ENCODE assay signal across 14 cellular contexts in the genomic region with DNA sequence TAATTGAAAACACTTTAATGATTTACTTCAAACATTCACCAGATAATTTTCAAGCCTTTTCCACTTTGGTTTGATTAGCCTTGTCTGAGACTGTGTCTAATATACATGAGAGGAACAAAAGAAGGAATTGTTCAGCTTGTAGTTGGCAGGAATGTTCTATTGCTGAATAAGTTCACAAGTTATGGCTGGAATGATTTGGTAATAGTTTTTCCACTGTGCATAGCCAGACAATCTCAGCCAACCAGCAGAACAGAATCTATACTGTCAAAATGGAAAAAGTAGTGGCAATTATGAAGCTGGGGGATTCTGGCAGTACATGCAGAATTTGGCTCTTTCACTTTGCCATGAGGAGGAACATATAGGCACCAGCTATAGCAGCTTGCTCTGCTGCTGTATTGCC.
A peak's percentile ranks its signal among the peaks of the same experiment; 100 is the strongest.
DNase-seq lines count a peak whose midpoint lies in the region; ATAC-seq and TF ChIP-seq lines count a peak whose summit lies in the region.
"Had no signal": no experiment of that assay in that cellular context is flagged by ENCODE, and none has a peak within 500 bp of the region (broad histone marks: within the 10 kb centered on the region; RNA-seq: fewer than 3 reads in every experiment).

No MANE protein-coding gene starts in this region.

- H4K20me1 ChIP-seq in smooth muscle cell (ENCODE audit: low read depth): no peaks in the 10 kb centered on the region

- peak overlapping the region in 3 of 4 donors; percentile 3 to 25 (median 16) for H3K27ac ChIP-seq in gastroesophageal sphincter
- peak overlapping the region; percentile 50 for H3K27ac ChIP-seq in smooth muscle cell (ENCODE audit: low read depth)
- H3K27ac ChIP-seq: body of pancreas, testis had no signal

- H3K9me3 ChIP-seq in gastroesophageal sphincter (no peaks in the 10 kb centered on the region), smooth muscle cell (replicated peaks; ENCODE audit: low read depth) (no peaks in the 10 kb centered on the region)
- H3K9me3 ChIP-seq: body of pancreas, testis had no signal

- peak overlapping the region; percentile 23 for H3K4me2 ChIP-seq in smooth muscle cell

- in situ Hi-C loops in astrocyte of the spinal cord (cut with HindIII; ENCODE audit: low sequenced_read_pairs): no loop called here

- no peak for ATAC-seq in gastroesophageal sphincter
- ATAC-seq: activated T-cell treated with anti-CD3 and anti-CD28 coated beads, Interleukin-2, amount 50 U/mL, for 4 hours; body of pancreas; naive thymus-derived CD8-positive, alpha-beta T cell had no signal

- H3K36me3 ChIP-seq in gastroesophageal sphincter: no peaks in the 10 kb centered on the region
- H3K36me3 ChIP-seq in smooth muscle cell (ENCODE audit: low read depth): no peaks in the 10 kb centered on the region

- H3K4me1 ChIP-seq in gastroesophageal sphincter (peaks cover 0 to 19% (median 0%) of the 10 kb centered on the region in 3 donors), smooth muscle cell (ENCODE audit: low read depth) (peaks cover 5% of the 10 kb centered on the region)
- H3K4me1 ChIP-seq: body of pancreas, testis had no signal

- H3K9ac ChIP-seq in smooth muscle cell (ENCODE audit: low read depth): no peak overlapping the region

- peaks cover 4% of the 10 kb centered on the region for H3K79me2 ChIP-seq in smooth muscle cell (ENCODE audit: low read depth)

- peak overlapping the region; percentile 8 for H2AFZ ChIP-seq in smooth muscle cell (ENCODE audit: low read depth)

- TF ChIP-seq RAD21 in Ishikawa (IDR thresholded peaks at IDR 0.05; ENCODE audit: low read depth): no peak

- TF ChIP-seq CTCF in astrocyte of the spinal cord (IDR thresholded peaks at IDR 0.05; ENCODE audit: low read depth, low read length): no peak
- no peak for TF ChIP-seq CTCF in gastroesophageal sphincter (IDR thresholded peaks at IDR 0.05)
- no peak for TF ChIP-seq CTCF in smooth muscle cell (IDR thresholded peaks at IDR 0.05; ENCODE audit: borderline replicate concordance, insufficient read depth, poor library complexity, severe bottlenecking)

- TF ChIP-seq EP300 in Ishikawa (IDR thresholded peaks at IDR 0.05; ENCODE audit: borderline replicate concordance) (no peak), gastroesophageal sphincter (IDR thresholded peaks at IDR 0.05) (no peak)

- no peak for TF ChIP-seq POLR2A in gastroesophageal sphincter (IDR thresholded peaks at IDR 0.05)

- peaks cover 4% of the 10 kb centered on the region for H3F3A ChIP-seq in smooth muscle cell (ENCODE audit: low read depth)

- H3K4me3 ChIP-seq in astrocyte of the spinal cord (ENCODE audit: low read depth, low read length) (no peak overlapping the region), gastroesophageal sphincter (no peak overlapping the region), smooth muscle cell (no peak overlapping the region)
- H3K4me3 ChIP-seq: body of pancreas, skin epidermis, testis had no signal

- DNase-seq in astrocyte of the spinal cord (ENCODE audit: low read depth, low spot score): peak; percentile 82
- no peak for DNase-seq in smooth muscle cell (lab: John Stamatoyannopoulos, UW; ENCODE audit: unreplicated experiment)
- DNase-seq in Ammon's horn (ENCODE audit: low spot score): no peak
- no peak for DNase-seq in NCI-H1417 treated with DMSO at 0.1 percent for 48 hours (lab: John Stamatoyannopoulos, UW)
- no peak for DNase-seq in activated CD4-positive, alpha-beta T cell treated with anti-CD3 and anti-CD28 coated beads, Interleukin-2, amount 50 U/mL, for 1 hour
- DNase-seq: activated B cell treated with CpG ODN at 0.5 μM for 24 hours; activated T-cell treated with anti-CD3 and anti-CD28 coated beads, Interleukin-2, amount 50 U/mL, for 4 hours; body of pancreas; naive thymus-derived CD8-positive, alpha-beta T cell; NCI-H1417; testis had no signal

- no peaks in the 10 kb centered on the region for H3K27me3 ChIP-seq in gastroesophageal sphincter
- no peaks in the 10 kb centered on the region for H3K27me3 ChIP-seq in smooth muscle cell (ENCODE audit: low read depth)
- H3K27me3 ChIP-seq: body of pancreas, testis had no signal

TF ChIP-seq in Ishikawa, 13 proteins besides CTCF, POLR2A, EP300 and RAD21:
- TF ChIP-seq ZBTB7A (IDR thresholded peaks at IDR 0.05; ENCODE audit: low read depth): no peak
- peak; percentile 32; the same call in 1 of the 2 replicates for TF ChIP-seq TEAD4 (IDR thresholded peaks at IDR 0.05)
